14 cellular contexts compared by ENCODE assay signal in the genomic region with DNA sequence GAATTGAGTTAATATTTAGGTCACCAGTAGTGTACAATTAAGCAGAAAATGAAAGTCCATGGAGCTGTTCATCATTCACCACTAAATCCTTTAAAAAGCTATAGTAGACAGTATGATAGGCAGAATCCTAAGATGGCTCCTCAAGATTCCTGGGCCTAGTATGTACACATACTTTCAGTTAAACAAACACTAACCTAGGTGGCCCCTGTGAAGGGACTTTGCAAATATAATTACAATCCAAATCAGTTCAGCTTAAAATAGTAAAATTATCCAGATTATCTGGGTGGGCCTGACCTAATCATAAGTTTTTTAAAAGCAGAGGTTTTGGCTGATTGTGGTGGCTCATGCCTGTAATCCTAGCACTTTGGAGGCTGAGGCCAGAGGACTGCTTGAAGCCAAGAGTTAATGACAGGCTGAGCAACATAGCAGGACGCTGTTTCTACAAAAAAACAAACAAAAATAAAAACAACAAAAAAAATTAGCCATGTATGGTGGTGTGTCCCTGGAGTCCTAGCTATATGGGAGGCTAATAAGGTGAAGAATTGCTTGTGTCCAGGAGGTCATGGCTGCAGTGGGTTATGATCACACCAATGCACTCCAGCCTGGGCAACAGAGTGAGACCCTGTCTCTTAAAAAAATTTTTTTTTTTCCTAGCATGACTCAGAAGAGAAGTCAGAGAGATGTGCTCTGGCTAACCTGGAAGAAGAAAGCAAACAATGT. TPM values are rescaled to one million over a fixed set of nuclear protein-coding genes. Genes with fewer than 3 reads are reported as not detected.
DNase-seq lines count a peak whose midpoint lies in the region; ATAC-seq and TF ChIP-seq lines count a peak whose summit lies in the region.
"Had no signal": no experiment of that assay in that cellular context is flagged by ENCODE, and none has a peak within 500 bp of the region (broad histone marks: within the 10 kb centered on the region; RNA-seq: fewer than 3 reads in every experiment).

No MANE protein-coding gene starts in this region.

- POLR2A ChIA-PET in WTC11 (lab: Charles Lee) = interaction anchor here (2.0 kb wide), 1 partner anchor 14 kb away, joined by 10 read pairs; a partner anchor contains a TSS

- no peak for DNase-seq in stimulated activated naive CD8-positive, alpha-beta T cell treated with anti-CD3 and anti-CD28 coated beads, Interleukin-15, Interleukin-2, amounts not matched to agents 100 U/mL and 50 U/mL, for 24 hours
- DNase-seq in stimulated activated naive CD8-positive, alpha-beta T cell treated with anti-CD3 and anti-CD28 coated beads, Interleukin-15, amount 100 ng/mL, for 72 hours = no peak
- DNase-seq in WTC11 (ENCODE audit: low spot score) = no peak
- DNase-seq in immature natural killer cell = no peak
- no peak for DNase-seq in G401 (ENCODE audit: low spot score)
- DNase-seq: BE2C; CD8-positive, alpha-beta memory T cell; NCI-H1048; NCI-H2227 treated with DMSO at 0.1 percent for 48 hours; NCI-H526; OCI-M1; RPMI8226 had no signal

- peaks cover 22% of the 10 kb centered on the region for H3K36me3 Mint-ChIP-seq in WTC11
- peaks cover 0 to 14% (median 6%) of the 10 kb centered on the region in 3 donors for H3K36me3 Mint-ChIP-seq in immature natural killer cell

- no peaks in the 10 kb centered on the region for H3K27me3 Mint-ChIP-seq in stimulated activated naive CD8-positive, alpha-beta T cell treated with anti-CD3 and anti-CD28 coated beads, Interleukin-15, amount 100 ng/mL, for 72 hours
- H3K27me3 Mint-ChIP-seq in WTC11 (ENCODE audit: low read depth) (no peaks in the 10 kb centered on the region), immature natural killer cell (ENCODE audit: low read depth in 3 of 3) (peaks cover 0 to 4% (median 4%) of the 10 kb centered on the region in 3 donors)
- H3K27me3 Mint-ChIP-seq: CD8-positive, alpha-beta memory T cell had no signal

- no peak overlapping the region for H3K4me3 Mint-ChIP-seq in stimulated activated naive CD8-positive, alpha-beta T cell treated with anti-CD3 and anti-CD28 coated beads, Interleukin-15, amount 100 ng/mL, for 72 hours
- H3K4me3 Mint-ChIP-seq in WTC11 = no peak overlapping the region
- H3K4me3 Mint-ChIP-seq in immature natural killer cell = peak overlapping the region; percentile 2 to 63 (median 49)

- CTCF ChIA-PET in WTC11 (lab: Charles Lee) = no interaction called here

- peak; percentile 36 for ATAC-seq in stimulated activated naive CD8-positive, alpha-beta T cell treated with anti-CD3 and anti-CD28 coated beads, Interleukin-15, Interleukin-2, amounts not matched to agents 100 U/mL and 50 U/mL, for 24 hours
- ATAC-seq in stimulated activated naive CD8-positive, alpha-beta T cell treated with anti-CD3 and anti-CD28 coated beads, Interleukin-15, amount 100 ng/mL, for 72 hours = no peak
- ATAC-seq in WTC11 = no peak
- ATAC-seq in SK-N-SH treated with all-trans-retinoic acid at 6 μM for 48 hours = no peak
- no peak for ATAC-seq in HG03457 (IDR thresholded peaks at IDR 0.05; ENCODE audit: unreplicated experiment)

- no peak for TF ChIP-seq CTCF in WTC11 (IDR thresholded peaks at IDR 0.05)

- H3K4me1 Mint-ChIP-seq in stimulated activated naive CD8-positive, alpha-beta T cell treated with anti-CD3 and anti-CD28 coated beads, Interleukin-15, amount 100 ng/mL, for 72 hours = peaks cover 67% of the 10 kb centered on the region
- H3K4me1 Mint-ChIP-seq in WTC11 (peaks cover 58% of the 10 kb centered on the region), immature natural killer cell (peaks cover 92 to 97% of the 10 kb centered on the region in 2 donors)

- peak overlapping the region in 1 of 2 donors; percentile 57 for H3K27ac Mint-ChIP-seq in stimulated activated naive CD8-positive, alpha-beta T cell treated with anti-CD3 and anti-CD28 coated beads, Interleukin-15, amount 100 ng/mL, for 72 hours
- H3K27ac Mint-ChIP-seq in WTC11 (no peak overlapping the region; the same call in 1 of the 2 replicates), immature natural killer cell (peak overlapping the region; percentile 82 to 97 (median 88))

- no peaks in the 10 kb centered on the region for H3K9me3 Mint-ChIP-seq in stimulated activated naive CD8-positive, alpha-beta T cell treated with anti-CD3 and anti-CD28 coated beads, Interleukin-15, amount 100 ng/mL, for 72 hours
- H3K9me3 Mint-ChIP-seq in WTC11 (no peaks in the 10 kb centered on the region), immature natural killer cell (no peaks in the 10 kb centered on the region)
- H3K9me3 Mint-ChIP-seq: CD8-positive, alpha-beta memory T cell had no signal

- in situ Hi-C loops in G401 (cut with HindIII; ENCODE audit: low sequenced_read_pairs) = no loop called here

TF ChIP-seq in WTC11, 78 proteins besides CTCF, POLR2A, EP300 and RAD21:
- no peak for TF ChIP-seq ELF4 (CRISPR knock-in tag; IDR thresholded peaks at IDR 0.05; ENCODE audit: low read depth)
- TF ChIP-seq ZNF121 (CRISPR knock-in tag; IDR thresholded peaks at IDR 0.05) = peak; percentile 78; the same call in 1 of the 2 replicates
- TF ChIP-seq, protein P1, sequence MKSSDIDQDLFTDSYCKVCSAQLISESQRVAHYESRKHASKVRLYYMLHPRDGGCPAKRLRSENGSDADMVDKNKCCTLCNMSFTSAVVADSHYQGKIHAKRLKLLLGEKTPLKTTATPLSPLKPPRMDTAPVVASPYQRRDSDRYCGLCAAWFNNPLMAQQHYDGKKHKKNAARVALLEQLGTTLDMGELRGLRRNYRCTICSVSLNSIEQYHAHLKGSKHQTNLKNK (CRISPR knock-in tag; IDR thresholded peaks at IDR 0.05) = no peak
- TF ChIP-seq ZNF416 (CRISPR knock-in tag; IDR thresholded peaks at IDR 0.05) = no peak
- TF ChIP-seq, protein P2, sequence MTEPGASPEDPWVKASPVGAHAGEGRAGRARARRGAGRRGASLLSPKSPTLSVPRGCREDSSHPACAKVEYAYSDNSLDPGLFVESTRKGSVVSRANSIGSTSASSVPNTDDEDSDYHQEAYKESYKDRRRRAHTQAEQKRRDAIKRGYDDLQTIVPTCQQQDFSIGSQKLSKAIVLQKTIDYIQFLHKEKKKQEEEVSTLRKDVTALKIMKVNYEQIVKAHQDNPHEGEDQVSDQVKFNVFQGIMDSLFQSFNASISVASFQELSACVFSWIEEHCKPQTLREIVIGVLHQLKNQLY (CRISPR knock-in tag; IDR thresholded peaks at IDR 0.05) = no peak

TF ChIP-seq in SK-N-SH treated with all-trans-retinoic acid at 6 μM for 48 hours, 23 proteins besides CTCF, POLR2A, EP300 and RAD21 (continues in another document):
- TF ChIP-seq, protein P3, sequence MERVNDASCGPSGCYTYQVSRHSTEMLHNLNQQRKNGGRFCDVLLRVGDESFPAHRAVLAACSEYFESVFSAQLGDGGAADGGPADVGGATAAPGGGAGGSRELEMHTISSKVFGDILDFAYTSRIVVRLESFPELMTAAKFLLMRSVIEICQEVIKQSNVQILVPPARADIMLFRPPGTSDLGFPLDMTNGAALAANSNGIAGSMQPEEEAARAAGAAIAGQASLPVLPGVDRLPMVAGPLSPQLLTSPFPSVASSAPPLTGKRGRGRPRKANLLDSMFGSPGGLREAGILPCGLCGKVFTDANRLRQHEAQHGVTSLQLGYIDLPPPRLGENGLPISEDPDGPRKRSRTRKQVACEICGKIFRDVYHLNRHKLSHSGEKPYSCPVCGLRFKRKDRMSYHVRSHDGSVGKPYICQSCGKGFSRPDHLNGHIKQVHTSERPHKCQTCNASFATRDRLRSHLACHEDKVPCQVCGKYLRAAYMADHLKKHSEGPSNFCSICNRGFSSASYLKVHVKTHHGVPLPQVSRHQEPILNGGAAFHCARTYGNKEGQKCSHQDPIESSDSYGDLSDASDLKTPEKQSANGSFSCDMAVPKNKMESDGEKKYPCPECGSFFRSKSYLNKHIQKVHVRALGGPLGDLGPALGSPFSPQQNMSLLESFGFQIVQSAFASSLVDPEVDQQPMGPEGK (CRISPR knock-in tag; IDR thresholded peaks at IDR 0.05; ENCODE audit: borderline replicate concordance) = no peak
- TF ChIP-seq TCF4 (CRISPR knock-in tag; IDR thresholded peaks at IDR 0.05; ENCODE audit: borderline replicate concordance) (no peak), ARNTL (CRISPR knock-in tag; IDR thresholded peaks at IDR 0.05; ENCODE audit: borderline replicate concordance, low read depth) (no peak), PPARA (CRISPR knock-in tag; IDR thresholded peaks at IDR 0.05; ENCODE audit: borderline replicate concordance) (no peak), RARB (CRISPR knock-in tag; IDR thresholded peaks at IDR 0.05) (no peak), GLIS3 (CRISPR knock-in tag; IDR thresholded peaks at IDR 0.05) (no peak), BACH2 (CRISPR knock-in tag; IDR thresholded peaks at IDR 0.05; ENCODE audit: borderline replicate concordance) (no peak), ZFP30 (CRISPR knock-in tag; IDR thresholded peaks at IDR 0.05) (no peak)
- TF ChIP-seq, protein P4, sequence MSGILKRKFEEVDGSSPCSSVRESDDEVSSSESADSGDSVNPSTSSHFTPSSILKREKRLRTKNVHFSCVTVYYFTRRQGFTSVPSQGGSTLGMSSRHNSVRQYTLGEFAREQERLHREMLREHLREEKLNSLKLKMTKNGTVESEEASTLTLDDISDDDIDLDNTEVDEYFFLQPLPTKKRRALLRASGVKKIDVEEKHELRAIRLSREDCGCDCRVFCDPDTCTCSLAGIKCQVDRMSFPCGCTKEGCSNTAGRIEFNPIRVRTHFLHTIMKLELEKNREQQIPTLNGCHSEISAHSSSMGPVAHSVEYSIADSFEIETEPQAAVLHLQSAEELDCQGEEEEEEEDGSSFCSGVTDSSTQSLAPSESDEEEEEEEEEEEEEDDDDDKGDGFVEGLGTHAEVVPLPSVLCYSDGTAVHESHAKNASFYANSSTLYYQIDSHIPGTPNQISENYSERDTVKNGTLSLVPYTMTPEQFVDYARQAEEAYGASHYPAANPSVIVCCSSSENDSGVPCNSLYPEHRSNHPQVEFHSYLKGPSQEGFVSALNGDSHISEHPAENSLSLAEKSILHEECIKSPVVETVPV (CRISPR knock-in tag; IDR thresholded peaks at IDR 0.05) = no peak
- TF ChIP-seq, protein P5, sequence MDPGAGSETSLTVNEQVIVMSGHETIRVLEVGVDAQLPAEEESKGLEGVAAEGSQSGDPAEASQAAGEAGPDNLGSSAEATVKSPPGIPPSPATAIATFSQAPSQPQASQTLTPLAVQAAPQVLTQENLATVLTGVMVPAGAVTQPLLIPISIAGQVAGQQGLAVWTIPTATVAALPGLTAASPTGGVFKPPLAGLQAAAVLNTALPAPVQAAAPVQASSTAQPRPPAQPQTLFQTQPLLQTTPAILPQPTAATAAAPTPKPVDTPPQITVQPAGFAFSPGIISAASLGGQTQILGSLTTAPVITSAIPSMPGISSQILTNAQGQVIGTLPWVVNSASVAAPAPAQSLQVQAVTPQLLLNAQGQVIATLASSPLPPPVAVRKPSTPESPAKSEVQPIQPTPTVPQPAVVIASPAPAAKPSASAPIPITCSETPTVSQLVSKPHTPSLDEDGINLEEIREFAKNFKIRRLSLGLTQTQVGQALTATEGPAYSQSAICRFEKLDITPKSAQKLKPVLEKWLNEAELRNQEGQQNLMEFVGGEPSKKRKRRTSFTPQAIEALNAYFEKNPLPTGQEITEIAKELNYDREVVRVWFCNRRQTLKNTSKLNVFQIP (CRISPR knock-in tag; IDR thresholded peaks at IDR 0.05; ENCODE audit: borderline replicate concordance, low read depth) = no peak

RNA-seq across cellular contexts. Expression of a gene that starts 13.9 kb away (rescaled TPM):
- 70.4 to 79.4 TPM (median 73.9 TPM) in 3 replicates for total RNA-seq in WTC11 (2021)
- polyA plus RNA-seq in immature natural killer cell = 10 to 100 TPM in 2 of 3 donors, 1 to 10 TPM in 1; 10.0 to 18.1 (median 10.7) TPM
- total RNA-seq in G401 (2014; rRNA removed; shearing (Covaris generic)) = 42.5 and 51.1 TPM in 2 replicates

Comparison
In these comparisons a context has a peak if more than half of its experiments do, and no peak if none do; other contexts are left out.
1. H3K4me3 Mint-ChIP-seq: peak in immature natural killer cell (5 of 5); none in stimulated activated naive CD8-positive, alpha-beta T cell treated with anti-CD3 and anti-CD28 coated beads, Interleukin-15, amount 100 ng/mL, for 72 hours (0 of 2) and WTC11 (single experiment).